In the genomic region with DNA sequence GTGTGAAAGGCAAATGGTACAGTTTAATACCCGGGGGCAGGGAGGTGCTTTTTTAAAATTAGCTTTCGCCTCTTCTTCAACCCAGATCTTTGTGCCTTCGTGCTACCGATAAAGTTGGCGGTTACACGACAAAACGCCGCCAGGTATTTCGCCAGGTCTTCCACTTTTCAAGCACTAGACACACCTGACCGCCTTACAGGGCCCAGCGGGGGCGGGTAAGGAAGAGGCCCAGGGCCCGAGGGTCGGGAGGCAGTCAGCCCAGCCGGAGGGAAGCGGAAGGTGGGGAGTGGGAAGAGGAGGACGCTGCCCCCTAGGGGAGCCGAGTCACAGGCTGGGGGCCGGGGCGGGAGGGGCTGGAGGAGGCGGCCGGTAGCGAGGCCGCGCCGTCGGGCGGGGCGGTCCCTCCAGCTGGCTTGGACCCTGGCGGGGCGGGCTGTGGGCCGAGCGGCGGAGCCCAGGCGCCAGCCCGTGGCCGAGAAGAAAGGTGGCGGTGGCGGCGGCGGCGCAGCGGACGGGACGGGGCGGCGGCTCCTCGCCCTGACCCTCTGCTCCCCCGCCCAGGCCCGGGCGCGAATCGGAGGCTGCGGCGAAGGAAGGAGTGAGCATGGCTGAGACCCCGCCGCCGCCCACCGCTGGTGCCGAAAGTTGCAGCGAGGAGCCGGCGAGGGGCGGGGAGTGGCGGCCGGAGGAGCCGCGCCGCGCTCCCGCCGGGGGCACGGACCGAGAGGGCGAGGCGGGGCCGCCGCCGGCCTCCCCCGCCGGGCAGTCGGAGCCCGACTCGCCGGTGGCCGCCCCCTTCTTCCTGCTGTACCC, we compare ENCODE assay signal across 1 cellular context.
A peak's percentile ranks its signal among the peaks of the same experiment; 100 is the strongest.
TF ChIP-seq lines count a peak whose summit lies in the region.

No MANE protein-coding gene starts in this region.

TF ChIP-seq in K562, 482 proteins besides CTCF, POLR2A, EP300 and RAD21 (continued from another document and continues in another):
- TF ChIP-seq ZNF518B (CRISPR knock-in tag; IDR thresholded peaks at IDR 0.05) (no peak), RFX5 (IDR thresholded peaks at IDR 0.05; ENCODE audit: low read depth, low read length) (no peak), NRF1 (conservative IDR thresholded peaks at IDR 0.05 in 1 of 2, IDR thresholded peaks at IDR 0.05 in 1 of 2) (peak; percentile 7 to 8; a peak in 2 of 4 replicates), ZBTB17 (CRISPR knock-in tag; IDR thresholded peaks at IDR 0.05) (no peak), HMG20B (CRISPR knock-in tag; IDR thresholded peaks at IDR 0.05) (no peak), BCL6 (CRISPR knock-in tag; IDR thresholded peaks at IDR 0.05) (no peak), ZC3H8 (IDR thresholded peaks at IDR 0.05) (no peak), KDM4B (IDR thresholded peaks at IDR 0.05; ENCODE audit: borderline replicate concordance in 2 of 2, low read depth in 1 of 2) (peak in 1 of 2 experiments; percentile 84; a peak in 2 of 4 replicates), ZNF324 (CRISPR knock-in tag; IDR thresholded peaks at IDR 0.05) (no peak), BRD4 (IDR thresholded peaks at IDR 0.05) (0 out of 2 replicates have a peak, but pooled peaks have one; percentile 22), PHF8 (IDR thresholded peaks at IDR 0.05; ENCODE audit: borderline replicate concordance, low read length) (peak; percentile 53), ERF (CRISPR knock-in tag; IDR thresholded peaks at IDR 0.05) (peak; percentile 51; the same call in 1 of the 2 replicates), THAP7 (CRISPR knock-in tag; IDR thresholded peaks at IDR 0.05) (no peak), E2F4 (CRISPR knock-in tag; IDR thresholded peaks at IDR 0.05; ENCODE audit: low read depth) (no peak), ZKSCAN1 (IDR thresholded peaks at IDR 0.05; ENCODE audit: low read depth, low read length) (0 out of 2 replicates have a peak, but pooled peaks have one; percentile 8), POLR2H (tag; IDR thresholded peaks at IDR 0.05; ENCODE audit: low read depth) (peak; percentile 65), ZNF263 (CRISPR knock-in tag; IDR thresholded peaks at IDR 0.05; ENCODE audit: borderline replicate concordance) (peak; percentile 50; the same call in 1 of the 2 replicates), GABPB1 (CRISPR knock-in tag; IDR thresholded peaks at IDR 0.05) (peak; percentile 52; the same call in 1 of the 2 replicates), HLTF (IDR thresholded peaks at IDR 0.05) (no peak), STAT6 (CRISPR knock-in tag; IDR thresholded peaks at IDR 0.05) (no peak), AFF1 (IDR thresholded peaks at IDR 0.05; ENCODE audit: low read depth in 1 of 2, partially characterized antibody in 2 of 2) (peak; percentile 35 to 60), SMAD1 (IDR thresholded peaks at IDR 0.05; ENCODE audit: low read depth, low read length, partially characterized antibody) (no peak), POLR2G (IDR thresholded peaks at IDR 0.05; ENCODE audit: low read depth, low read length) (peak; percentile 58), ATF7 (IDR thresholded peaks at IDR 0.05) (no peak), ZNF766 (CRISPR knock-in tag; conservative IDR thresholded peaks at IDR 0.05) (no peak)
- TF ChIP-seq, protein P1, sequence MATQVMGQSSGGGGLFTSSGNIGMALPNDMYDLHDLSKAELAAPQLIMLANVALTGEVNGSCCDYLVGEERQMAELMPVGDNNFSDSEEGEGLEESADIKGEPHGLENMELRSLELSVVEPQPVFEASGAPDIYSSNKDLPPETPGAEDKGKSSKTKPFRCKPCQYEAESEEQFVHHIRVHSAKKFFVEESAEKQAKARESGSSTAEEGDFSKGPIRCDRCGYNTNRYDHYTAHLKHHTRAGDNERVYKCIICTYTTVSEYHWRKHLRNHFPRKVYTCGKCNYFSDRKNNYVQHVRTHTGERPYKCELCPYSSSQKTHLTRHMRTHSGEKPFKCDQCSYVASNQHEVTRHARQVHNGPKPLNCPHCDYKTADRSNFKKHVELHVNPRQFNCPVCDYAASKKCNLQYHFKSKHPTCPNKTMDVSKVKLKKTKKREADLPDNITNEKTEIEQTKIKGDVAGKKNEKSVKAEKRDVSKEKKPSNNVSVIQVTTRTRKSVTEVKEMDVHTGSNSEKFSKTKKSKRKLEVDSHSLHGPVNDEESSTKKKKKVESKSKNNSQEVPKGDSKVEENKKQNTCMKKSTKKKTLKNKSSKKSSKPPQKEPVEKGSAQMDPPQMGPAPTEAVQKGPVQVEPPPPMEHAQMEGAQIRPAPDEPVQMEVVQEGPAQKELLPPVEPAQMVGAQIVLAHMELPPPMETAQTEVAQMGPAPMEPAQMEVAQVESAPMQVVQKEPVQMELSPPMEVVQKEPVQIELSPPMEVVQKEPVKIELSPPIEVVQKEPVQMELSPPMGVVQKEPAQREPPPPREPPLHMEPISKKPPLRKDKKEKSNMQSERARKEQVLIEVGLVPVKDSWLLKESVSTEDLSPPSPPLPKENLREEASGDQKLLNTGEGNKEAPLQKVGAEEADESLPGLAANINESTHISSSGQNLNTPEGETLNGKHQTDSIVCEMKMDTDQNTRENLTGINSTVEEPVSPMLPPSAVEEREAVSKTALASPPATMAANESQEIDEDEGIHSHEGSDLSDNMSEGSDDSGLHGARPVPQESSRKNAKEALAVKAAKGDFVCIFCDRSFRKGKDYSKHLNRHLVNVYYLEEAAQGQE (CRISPR knock-in tag; IDR thresholded peaks at IDR 0.05; ENCODE audit: low read depth), result 0 out of 2 replicates have a peak, but pooled peaks have one; percentile 21
- TF ChIP-seq, protein P2, sequence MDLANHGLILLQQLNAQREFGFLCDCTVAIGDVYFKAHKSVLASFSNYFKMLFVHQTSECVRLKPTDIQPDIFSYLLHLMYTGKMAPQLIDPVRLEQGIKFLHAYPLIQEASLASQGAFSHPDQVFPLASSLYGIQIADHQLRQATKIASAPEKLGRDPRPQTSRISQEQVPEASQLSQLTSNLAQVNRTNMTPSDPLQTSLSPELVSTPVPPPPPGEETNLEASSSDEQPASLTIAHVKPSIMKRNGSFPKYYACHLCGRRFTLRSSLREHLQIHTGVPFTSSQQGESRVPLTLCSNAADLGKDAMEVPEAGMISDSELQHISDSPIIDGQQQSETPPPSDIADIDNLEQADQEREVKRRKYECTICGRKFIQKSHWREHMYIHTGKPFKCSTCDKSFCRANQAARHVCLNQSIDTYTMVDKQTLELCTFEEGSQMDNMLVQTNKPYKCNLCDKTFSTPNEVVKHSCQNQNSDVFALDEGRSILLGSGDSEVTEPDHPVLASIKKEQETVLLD (IDR thresholded peaks at IDR 0.05), result no peak
- TF ChIP-seq, protein P3, sequence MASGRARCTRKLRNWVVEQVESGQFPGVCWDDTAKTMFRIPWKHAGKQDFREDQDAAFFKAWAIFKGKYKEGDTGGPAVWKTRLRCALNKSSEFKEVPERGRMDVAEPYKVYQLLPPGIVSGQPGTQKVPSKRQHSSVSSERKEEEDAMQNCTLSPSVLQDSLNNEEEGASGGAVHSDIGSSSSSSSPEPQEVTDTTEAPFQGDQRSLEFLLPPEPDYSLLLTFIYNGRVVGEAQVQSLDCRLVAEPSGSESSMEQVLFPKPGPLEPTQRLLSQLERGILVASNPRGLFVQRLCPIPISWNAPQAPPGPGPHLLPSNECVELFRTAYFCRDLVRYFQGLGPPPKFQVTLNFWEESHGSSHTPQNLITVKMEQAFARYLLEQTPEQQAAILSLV (tag; IDR thresholded peaks at IDR 0.05), result no peak
- TF ChIP-seq, protein P4, sequence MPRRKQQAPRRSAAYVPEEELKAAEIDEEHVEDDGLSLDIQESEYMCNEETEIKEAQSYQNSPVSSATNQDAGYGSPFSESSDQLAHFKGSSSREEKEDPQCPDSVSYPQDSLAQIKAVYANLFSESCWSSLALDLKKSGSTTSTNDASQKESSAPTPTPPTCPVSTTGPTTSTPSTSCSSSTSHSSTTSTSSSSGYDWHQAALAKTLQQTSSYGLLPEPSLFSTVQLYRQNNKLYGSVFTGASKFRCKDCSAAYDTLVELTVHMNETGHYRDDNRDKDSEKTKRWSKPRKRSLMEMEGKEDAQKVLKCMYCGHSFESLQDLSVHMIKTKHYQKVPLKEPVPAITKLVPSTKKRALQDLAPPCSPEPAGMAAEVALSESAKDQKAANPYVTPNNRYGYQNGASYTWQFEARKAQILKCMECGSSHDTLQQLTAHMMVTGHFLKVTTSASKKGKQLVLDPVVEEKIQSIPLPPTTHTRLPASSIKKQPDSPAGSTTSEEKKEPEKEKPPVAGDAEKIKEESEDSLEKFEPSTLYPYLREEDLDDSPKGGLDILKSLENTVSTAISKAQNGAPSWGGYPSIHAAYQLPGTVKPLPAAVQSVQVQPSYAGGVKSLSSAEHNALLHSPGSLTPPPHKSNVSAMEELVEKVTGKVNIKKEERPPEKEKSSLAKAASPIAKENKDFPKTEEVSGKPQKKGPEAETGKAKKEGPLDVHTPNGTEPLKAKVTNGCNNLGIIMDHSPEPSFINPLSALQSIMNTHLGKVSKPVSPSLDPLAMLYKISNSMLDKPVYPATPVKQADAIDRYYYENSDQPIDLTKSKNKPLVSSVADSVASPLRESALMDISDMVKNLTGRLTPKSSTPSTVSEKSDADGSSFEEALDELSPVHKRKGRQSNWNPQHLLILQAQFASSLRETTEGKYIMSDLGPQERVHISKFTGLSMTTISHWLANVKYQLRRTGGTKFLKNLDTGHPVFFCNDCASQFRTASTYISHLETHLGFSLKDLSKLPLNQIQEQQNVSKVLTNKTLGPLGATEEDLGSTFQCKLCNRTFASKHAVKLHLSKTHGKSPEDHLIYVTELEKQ (CRISPR knock-in tag; IDR thresholded peaks at IDR 0.05), result no peak
